16 cellular contexts compared by ENCODE assay signal in the genomic region with DNA sequence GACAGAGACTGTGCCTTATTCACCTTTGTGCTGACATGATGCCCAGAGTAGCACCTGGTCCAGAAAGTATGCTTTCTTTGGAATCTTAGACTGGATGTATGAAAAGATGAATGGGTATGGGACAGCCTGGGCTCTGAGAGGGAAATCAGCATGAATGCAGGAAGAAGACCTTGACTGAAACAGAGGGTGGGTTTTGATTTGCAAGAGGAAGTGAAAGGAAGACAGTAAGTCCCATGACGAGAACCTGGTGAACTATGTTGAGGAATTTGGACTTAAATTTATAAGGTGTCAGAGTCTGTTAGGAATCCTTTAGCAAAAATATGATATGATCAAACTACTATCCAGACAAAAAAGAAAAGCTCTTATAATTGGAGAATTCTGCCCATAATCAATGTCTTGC.
A peak's percentile ranks its signal among the peaks of the same experiment; 100 is the strongest.
DNase-seq lines count a peak whose midpoint lies in the region; ATAC-seq, FAIRE-seq and TF ChIP-seq lines count a peak whose summit lies in the region.
"Had no signal": no experiment of that assay in that cellular context is flagged by ENCODE, and none has a peak within 500 bp of the region (broad histone marks: within the 10 kb centered on the region; RNA-seq: fewer than 3 reads in every experiment).

No MANE protein-coding gene starts in this region.

- H3K27ac ChIP-seq in keratinocyte (ENCODE audit: control insufficient read depth, insufficient read depth, low read length) = no peak overlapping the region
- H3K27ac ChIP-seq: ovary, stomach had no signal

- H3K9me3 ChIP-seq in keratinocyte (ENCODE audit: control insufficient read depth, low read depth, low read length) = no peaks in the 10 kb centered on the region
- H3K9me3 ChIP-seq: Caco-2, ovary, stomach had no signal

- TF ChIP-seq CTCF in keratinocyte (optimal IDR thresholded peaks at IDR 0.05 in 1 of 3, IDR thresholded peaks at IDR 0.05 in 1 of 3, conservative IDR thresholded peaks at IDR 0.05 in 1 of 3; ENCODE audit: extremely low read depth in 1 of 3, insufficient read depth in 2 of 3, low read length in 3 of 3) = no peak

- no peak overlapping the region for H3K4me3 ChIP-seq in keratinocyte (ENCODE audit: control insufficient read depth in 2 of 3, extremely low read depth in 1 of 3, insufficient read depth in 2 of 3, low read depth in 1 of 3, low read length in 3 of 3)
- H3K4me3 ChIP-seq: ovary, stomach had no signal

- no peak overlapping the region for H3K9ac ChIP-seq in keratinocyte (ENCODE audit: control insufficient read depth, extremely low read depth, insufficient read depth, low read length)

- DNase-seq in keratinocyte (ENCODE audit: low read depth, low spot score) (no peak), DMS53 treated with DMSO at 0.1 percent for 48 hours (lab: John Stamatoyannopoulos, UW; ENCODE audit: unreplicated experiment) (no peak), NCI-H1694 treated with DMSO at 0.1 percent for 48 hours (lab: John Stamatoyannopoulos, UW) (no peak)
- DNase-seq in activated effector memory CD4-positive, alpha-beta T cell treated with anti-CD3 and anti-CD28 coated beads, Interleukin-2, amount 50 U/mL, for 16 hours = no peak
- DNase-seq in activated naive CD4-positive, alpha-beta T cell treated with anti-CD3 and anti-CD28 coated beads, Interleukin-2, amount 50 U/mL, for 16 hours = no peak
- DNase-seq: activated CD4-positive, alpha-beta memory T cell treated with anti-CD3 and anti-CD28 coated beads, Interleukin-2, amount 10 ng/mL, durations not matched to agents 7 days and 5 days; activated naive CD8-positive, alpha-beta T cell treated with anti-CD3 and anti-CD28 coated beads, Interleukin-2, amount 10 ng/mL, durations not matched to agents 7 days and 5 days; Caco-2; NCI-H82; ovary; stimulated activated CD4-positive, alpha-beta T cell treated with anti-CD3 and anti-CD28 coated beads, Interleukin-2, amount 100 ng/mL, for 24 hours; stomach; SW 1271 had no signal

- H3K27me3 ChIP-seq in keratinocyte (ENCODE audit: control insufficient read depth, extremely low read depth, insufficient read depth, low read length) = no peaks in the 10 kb centered on the region
- H3K27me3 ChIP-seq: ovary, stomach had no signal

- H3K4me2 ChIP-seq in keratinocyte (ENCODE audit: control insufficient read depth, extremely low read depth, insufficient read depth, low read depth, low read length) = no peak overlapping the region

- H3K4me1 ChIP-seq in keratinocyte (ENCODE audit: control insufficient read depth, extremely low read depth, insufficient read depth, low read length) = peaks cover 42% of the 10 kb centered on the region
- H3K4me1 ChIP-seq: stomach had no signal

- H2AFZ ChIP-seq in keratinocyte (ENCODE audit: control insufficient read depth, low read length) = no peak overlapping the region

- ATAC-seq in GM18867 (IDR thresholded peaks at IDR 0.05; ENCODE audit: unreplicated experiment) (peak; percentile 65), GM21619 (IDR thresholded peaks at IDR 0.05; ENCODE audit: unreplicated experiment) (peak; percentile 54), HG03196 (IDR thresholded peaks at IDR 0.05; ENCODE audit: unreplicated experiment) (peak; percentile 57)

- H3K79me2 ChIP-seq in keratinocyte (ENCODE audit: control insufficient read depth, insufficient read depth, low read length) = no peaks in the 10 kb centered on the region

- FAIRE-seq in keratinocyte (lab: Jason Lieb, UNC) = peak; percentile 51

- dilution Hi-C loops in keratinocyte (cut with MboI; ENCODE audit: extremely low pct_ligation_motif_present, low sequenced_read_pairs) = no loop called here

- H4K20me1 ChIP-seq in keratinocyte (ENCODE audit: control insufficient read depth, extremely low read depth, insufficient read depth, low read length) = no peaks in the 10 kb centered on the region

- no peaks in the 10 kb centered on the region for H3K9me1 ChIP-seq in keratinocyte (ENCODE audit: control insufficient read depth, extremely low read depth, insufficient read depth, low read length)

- H3K36me3 ChIP-seq in keratinocyte (ENCODE audit: control insufficient read depth in 2 of 2, extremely low read depth in 1 of 2, insufficient read depth in 2 of 2, low read length in 2 of 2) = no peaks in the 10 kb centered on the region
- H3K36me3 ChIP-seq: ovary, stomach had no signal
